ENCODE assay signal across 33 cellular contexts in the genomic region with DNA sequence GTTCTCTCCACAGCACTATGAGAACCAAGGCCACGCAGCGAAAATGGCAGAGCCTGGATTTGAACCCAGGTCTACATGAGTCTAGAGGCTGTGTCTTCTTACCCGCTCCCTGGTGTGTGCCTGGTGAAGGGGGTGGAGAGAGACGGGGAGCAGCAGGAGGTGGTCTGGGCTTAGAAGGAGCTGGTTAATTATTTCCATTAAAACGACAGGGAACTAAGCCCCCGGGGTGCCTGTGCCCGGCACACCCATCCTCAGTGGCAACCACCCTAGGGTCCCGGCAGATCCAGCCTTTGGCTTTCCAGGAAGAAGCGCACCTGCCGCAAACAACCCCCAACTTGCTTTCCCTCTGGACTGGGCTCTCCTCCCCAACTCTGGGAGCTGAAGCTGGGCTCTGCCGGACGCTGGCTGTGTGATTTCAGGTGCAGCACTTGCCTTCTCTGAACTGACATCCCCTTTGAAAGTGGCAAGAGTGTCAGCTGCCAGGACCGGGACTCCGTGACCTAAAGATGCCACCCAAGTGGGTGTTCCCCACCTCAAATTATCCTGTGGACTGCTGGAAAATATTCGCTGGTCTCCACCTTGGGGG.
"Had no signal": no experiment of that assay in that cellular context is flagged by ENCODE, and none has a peak within 500 bp of the region (broad histone marks: within the 10 kb centered on the region; RNA-seq: fewer than 3 reads in every experiment).

No MANE protein-coding gene starts in this region.

- H3K4me1 ChIP-seq: adrenal gland, Peyer's patch had no signal

- H3K9me3 Mint-ChIP-seq: activated CD8-positive, alpha-beta T cell treated with anti-CD3 and anti-CD28 coated beads for 36 hours; activated naive CD4-positive, alpha-beta T cell treated with anti-CD3 and anti-CD28 coated beads for 36 hours; activated naive CD4-positive, alpha-beta T cell treated with anti-CD3 and anti-CD28 coated beads, Interleukin-2, amount 50 U/mL, for 72 hours; activated T-cell treated with anti-CD3 and anti-CD28 coated beads, Interleukin-2, amount 50 U/mL, for 4 hours; activated T-helper 1 cell treated with anti-CD3 and anti-CD28 coated beads, Interleukin-12 subunit alpha, Interleukin-12 subunit beta, Interleukin-2, Interleukin-4 antibody, amounts not matched to agents 30 ng/mL and 10 ng/mL and 1 ng/mL, durations not matched to agents 14 hours and 24 hours and 36 hours; T-cell had no signal

- H3K27ac ChIP-seq: adrenal gland, cardiac muscle cell, KMS-11, Peyer's patch, VCaP had no signal

- H3K4me3 ChIP-seq: adrenal gland, cardiac muscle cell, Peyer's patch had no signal

- H3K27me3 ChIP-seq: adrenal gland, cardiac muscle cell, Peyer's patch had no signal

- H3K4me1 Mint-ChIP-seq: T-cell, T-helper 17 cell had no signal

- ATAC-seq: activated CD8-positive, alpha-beta T cell treated with anti-CD3 and anti-CD28 coated beads for 36 hours; activated naive CD4-positive, alpha-beta T cell treated with anti-CD3 and anti-CD28 coated beads, Interleukin-2, amount 50 U/mL, for 72 hours; activated T-cell treated with anti-CD3 and anti-CD28 coated beads, Interleukin-2, amount 50 U/mL, for 4 hours; PC-3; Right ventricle myocardium inferior; SK-N-SH treated with all-trans-retinoic acid at 6 μM for 48 hours; T-cell; T-helper 17 cell had no signal

- DNase-seq: activated CD4-positive, alpha-beta T cell treated with anti-CD3 and anti-CD28 coated beads for 1 hour; activated CD4-positive, alpha-beta T cell treated with anti-CD3 and anti-CD28 coated beads for 48 hours; activated CD4-positive, CD25-positive, alpha-beta regulatory T cell; activated CD8-positive, alpha-beta T cell treated with anti-CD3 and anti-CD28 coated beads for 36 hours; activated gamma-delta T cell treated with Interleukin-2 at 50 U/mL for 16 hours; activated naive CD4-positive, alpha-beta T cell treated with anti-CD3 and anti-CD28 coated beads for 36 hours; activated T-cell treated with anti-CD3 and anti-CD28 coated beads, Interleukin-2, amount 50 U/mL, for 4 hours; adrenal gland; MM.1S; MV-4-11; NCI-H1092; NCI-H1436 treated with DMSO at 0.1 percent for 48 hours; NCI-H1694 treated with DMSO at 0.1 percent for 48 hours; NCI-H2029; NCI-H2171; NCI-H510A; NCI-H526; NCI-H748 treated with DMSO at 0.1 percent for 48 hours; NK-92 treated with Interleukin-12 subunit alpha and Interleukin-12 subunit beta, amount 100 ng/mL, for 24 hours; PC-3; Peyer's patch; RPMI8226; SIG-M5; T-cell; T-helper 17 cell; T-helper 9 cell had no signal

- H3K27ac Mint-ChIP-seq: activated CD8-positive, alpha-beta T cell treated with anti-CD3 and anti-CD28 coated beads for 36 hours; activated naive CD4-positive, alpha-beta T cell treated with anti-CD3 and anti-CD28 coated beads for 36 hours; activated naive CD4-positive, alpha-beta T cell treated with anti-CD3 and anti-CD28 coated beads, Interleukin-2, amount 50 U/mL, for 72 hours; activated T-helper 1 cell treated with anti-CD3 and anti-CD28 coated beads, Interleukin-12 subunit alpha, Interleukin-12 subunit beta, Interleukin-2, Interleukin-4 antibody, amounts not matched to agents 30 ng/mL and 10 ng/mL and 1 ng/mL, durations not matched to agents 14 hours and 24 hours and 36 hours; T-cell; T-helper 17 cell had no signal

- H3K4me3 Mint-ChIP-seq: activated CD8-positive, alpha-beta T cell treated with anti-CD3 and anti-CD28 coated beads for 36 hours; activated naive CD4-positive, alpha-beta T cell treated with anti-CD3 and anti-CD28 coated beads for 36 hours; activated T-cell treated with anti-CD3 and anti-CD28 coated beads, Interleukin-2, amount 50 U/mL, for 4 hours; activated T-helper 1 cell treated with anti-CD3 and anti-CD28 coated beads, Interleukin-12 subunit alpha, Interleukin-12 subunit beta, Interleukin-2, Interleukin-4 antibody, amounts not matched to agents 30 ng/mL and 10 ng/mL and 1 ng/mL, durations not matched to agents 14 hours and 24 hours and 36 hours; T-cell; T-helper 17 cell had no signal

- H3K36me3 Mint-ChIP-seq: activated naive CD4-positive, alpha-beta T cell treated with anti-CD3 and anti-CD28 coated beads, Interleukin-2, amount 50 U/mL, for 72 hours; T-cell had no signal

- H3K36me3 ChIP-seq: adrenal gland, cardiac muscle cell, Peyer's patch had no signal

- H3K4me2 ChIP-seq: KMS-11 had no signal

- H3K27me3 Mint-ChIP-seq: activated CD8-positive, alpha-beta T cell treated with anti-CD3 and anti-CD28 coated beads for 36 hours had no signal
